8 cellular contexts compared by ENCODE assay signal in genomic region chr17:76772842-76773521, GRCh38. TPM values are rescaled to one million over a fixed set of nuclear protein-coding genes. Genes with fewer than 3 reads are reported as not detected.
DNase-seq lines count a peak whose midpoint lies in the region; ATAC-seq and TF ChIP-seq lines count a peak whose summit lies in the region.

No MANE protein-coding gene starts in this region.

- H3K27ac Mint-ChIP-seq in HFFc6: peak overlapping the region; percentile 84
- H3K27ac Mint-ChIP-seq in activated naive CD8-positive, alpha-beta T cell treated with anti-CD3 and anti-CD28 coated beads, Interleukin-2, amount 50 U/mL, for 24 hours: peak overlapping the region; percentile 87

- TF ChIP-seq POLR2A in upper lobe of left lung (IDR thresholded peaks at IDR 0.05) (no peak), sigmoid colon (IDR thresholded peaks at IDR 0.05) (no peak)

- intact Hi-C loops in lower lobe of right lung (cut with DNase I): no loop called here
- intact Hi-C loops in sigmoid colon (cut with DNase I): no loop called here

- no peaks in the 10 kb centered on the region for H3K9me3 Mint-ChIP-seq in HFFc6
- no peaks in the 10 kb centered on the region for H3K9me3 Mint-ChIP-seq in activated naive CD8-positive, alpha-beta T cell treated with anti-CD3 and anti-CD28 coated beads, Interleukin-2, amount 50 U/mL, for 24 hours

- no peaks in the 10 kb centered on the region for H3K27me3 Mint-ChIP-seq in HFFc6 (ENCODE audit: insufficient read depth)
- no peaks in the 10 kb centered on the region for H3K27me3 Mint-ChIP-seq in activated naive CD8-positive, alpha-beta T cell treated with anti-CD3 and anti-CD28 coated beads, Interleukin-2, amount 50 U/mL, for 24 hours

- H3K4me3 ChIP-seq in lower lobe of right lung (no peak overlapping the region), upper lobe of left lung (no peak overlapping the region), sigmoid colon (no peak overlapping the region)

- TF ChIP-seq EP300 in upper lobe of left lung (IDR thresholded peaks at IDR 0.05) (no peak), sigmoid colon (IDR thresholded peaks at IDR 0.05) (no peak)

- peaks cover 7% of the 10 kb centered on the region for H3K4me1 ChIP-seq in lower lobe of right lung
- H3K4me1 ChIP-seq in upper lobe of left lung: peaks cover 0 to 10% (median 2%) of the 10 kb centered on the region in 4 donors
- H3K4me1 ChIP-seq in sigmoid colon: no peaks in the 10 kb centered on the region

- H3K36me3 ChIP-seq in lower lobe of right lung (peaks cover 82% of the 10 kb centered on the region), upper lobe of left lung (peaks cover 15 to 74% (median 45%) of the 10 kb centered on the region in 4 donors), sigmoid colon (peaks cover 8 to 87% (median 30%) of the 10 kb centered on the region in 4 donors)

- H3K27ac ChIP-seq in lower lobe of right lung: peak overlapping the region; percentile 19
- H3K27ac ChIP-seq in upper lobe of left lung: peak overlapping the region; percentile 27 to 79 (median 68)
- H3K27ac ChIP-seq in sigmoid colon: peak overlapping the region in 1 of 4 donors; percentile 39

- WGBS in upper lobe of left lung, 2 donors: 60 to 61% methylated on average over 6 of the region's 6 CpGs
- 76 to 85% methylated on average over 6 of the region's 6 CpGs for WGBS in sigmoid colon, 2 donors

- TF ChIP-seq CTCF in HFFc6 (IDR thresholded peaks at IDR 0.05): no peak
- no peak for TF ChIP-seq CTCF in lower lobe of right lung (IDR thresholded peaks at IDR 0.05)
- no peak for TF ChIP-seq CTCF in upper lobe of left lung (IDR thresholded peaks at IDR 0.05)
- no peak for TF ChIP-seq CTCF in sigmoid colon (IDR thresholded peaks at IDR 0.05)

- peak; percentile 100 for ATAC-seq in activated naive CD8-positive, alpha-beta T cell treated with anti-CD3 and anti-CD28 coated beads, Interleukin-2, amount 50 U/mL, for 24 hours
- ATAC-seq in lower lobe of right lung: peak; percentile 55 to 75
- ATAC-seq in upper lobe of left lung (ENCODE audit: low FRiP score in 2 of 2): peak in 1 of 2 donors; percentile 96
- ATAC-seq in HG02642 (IDR thresholded peaks at IDR 0.05; ENCODE audit: poor library complexity, unreplicated experiment): no peak
- no peak for ATAC-seq in HG02852 (IDR thresholded peaks at IDR 0.05; ENCODE audit: unreplicated experiment)

- H3K4me3 Mint-ChIP-seq in HFFc6: peak overlapping the region; percentile 74
- peak overlapping the region; percentile 70 for H3K4me3 Mint-ChIP-seq in activated naive CD8-positive, alpha-beta T cell treated with anti-CD3 and anti-CD28 coated beads, Interleukin-2, amount 50 U/mL, for 24 hours

- peak; percentile 82 for DNase-seq in HFFc6
- peak; percentile 98 for DNase-seq in SW480 (ENCODE audit: low spot score)
- DNase-seq in activated naive CD8-positive, alpha-beta T cell treated with anti-CD3 and anti-CD28 coated beads, Interleukin-2, amount 50 U/mL, for 24 hours: peak; percentile 54
- no peak for DNase-seq in lower lobe of right lung
- DNase-seq in upper lobe of left lung: peak in 1 of 2 donors; percentile 26
- DNase-seq in sigmoid colon: no peak

- peaks cover 3% of the 10 kb centered on the region for H3K9me3 ChIP-seq in lower lobe of right lung
- H3K9me3 ChIP-seq in upper lobe of left lung: no peaks in the 10 kb centered on the region
- no peaks in the 10 kb centered on the region for H3K9me3 ChIP-seq in sigmoid colon

- H3K36me3 Mint-ChIP-seq in HFFc6 (ENCODE audit: low read depth): peaks cover 21% of the 10 kb centered on the region
- peaks cover 33% of the 10 kb centered on the region for H3K36me3 Mint-ChIP-seq in activated naive CD8-positive, alpha-beta T cell treated with anti-CD3 and anti-CD28 coated beads, Interleukin-2, amount 50 U/mL, for 24 hours (ENCODE audit: low read depth)

- H3K4me1 Mint-ChIP-seq in HFFc6 (ENCODE audit: low read depth): peaks cover 22% of the 10 kb centered on the region
- peaks cover 21% of the 10 kb centered on the region for H3K4me1 Mint-ChIP-seq in activated naive CD8-positive, alpha-beta T cell treated with anti-CD3 and anti-CD28 coated beads, Interleukin-2, amount 50 U/mL, for 24 hours

- H3K27me3 ChIP-seq in lower lobe of right lung (ENCODE audit: low read depth): no peaks in the 10 kb centered on the region
- no peaks in the 10 kb centered on the region for H3K27me3 ChIP-seq in upper lobe of left lung
- no peaks in the 10 kb centered on the region for H3K27me3 ChIP-seq in sigmoid colon

RNA-seq across cellular contexts. Expression of gene MFSD11, which starts 35.1 kb away (rescaled TPM):
- total RNA-seq in HFFc6 (2021; fragmentation: NEBNext Ultra II Directional; extraction: Animal tissue kit (Norgen Biotek cat#: 25700)): 10 to 100 TPM; 16.1 to 23.4 (median 20.7) TPM
- total RNA-seq in lower lobe of right lung (32.2 TPM), upper lobe of left lung (10 to 100 TPM; 23.9 to 49.2 (median 34.4) TPM), sigmoid colon (10 to 100 TPM; 27.5 to 46.2 (median 41.7) TPM)
- 10 to 100 TPM in 1 of 3 donors, 1 to 10 TPM in 2; 6.6 to 22.1 (median 6.9) TPM for polyA plus RNA-seq in sigmoid colon

RNA-seq across cellular contexts. Expression of gene SRSF2, which starts 35.9 kb away (rescaled TPM):
- 100 to 1,000 TPM; 179 to 220 (median 215) TPM for total RNA-seq in HFFc6 (2021; fragmentation: NEBNext Ultra II Directional; extraction: Animal tissue kit (Norgen Biotek cat#: 25700))
- total RNA-seq in lower lobe of right lung: 122 TPM
- total RNA-seq in upper lobe of left lung: 100 to 1,000 TPM; 133 to 454 (median 211) TPM
- total RNA-seq in sigmoid colon: 100 to 1,000 TPM; 123 to 229 (median 129) TPM
- polyA plus RNA-seq in sigmoid colon: 100 to 1,000 TPM in 2 of 3 donors, 10 to 100 TPM in 1; 87.9 to 187 (median 107) TPM

RNA-seq across cellular contexts. Expression of gene METTL23, which starts 46.3 kb away (rescaled TPM):
- 10 to 100 TPM; 30.1 to 32.8 (median 31.1) TPM for total RNA-seq in HFFc6 (2021; fragmentation: NEBNext Ultra II Directional; extraction: Animal tissue kit (Norgen Biotek cat#: 25700))
- total RNA-seq in lower lobe of right lung: 31.6 TPM
- total RNA-seq in upper lobe of left lung: 10 to 100 TPM; 13.6 to 38.9 (median 28.3) TPM
- 10 to 100 TPM; 13.6 to 32.5 (median 20.8) TPM for total RNA-seq in sigmoid colon
- 10 to 100 TPM; 25.7 to 34.8 (median 33.6) TPM for polyA plus RNA-seq in sigmoid colon

RNA-seq across cellular contexts. Expression of gene JMJD6, which starts 46.6 kb away (rescaled TPM):
- total RNA-seq in HFFc6 (2021; fragmentation: NEBNext Ultra II Directional; extraction: Animal tissue kit (Norgen Biotek cat#: 25700)): 10 to 100 TPM; 32.9 to 44.3 (median 37.3) TPM
- total RNA-seq in lower lobe of right lung (29.6 TPM), upper lobe of left lung (10 to 100 TPM; 23.3 to 63.9 (median 31.0) TPM), sigmoid colon (10 to 100 TPM; 21.3 to 37.3 (median 28.9) TPM)
- 10 to 100 TPM; 24.0 to 28.9 (median 24.8) TPM for polyA plus RNA-seq in sigmoid colon

Comparison
In these comparisons a context has a peak if more than half of its experiments do, and no peak if none do; other contexts are left out.
1. DNase-seq: peak in HFFc6 (single experiment), SW480 (single experiment) and activated naive CD8-positive, alpha-beta T cell treated with anti-CD3 and anti-CD28 coated beads, Interleukin-2, amount 50 U/mL, for 24 hours (single experiment); none in lower lobe of right lung (single experiment) and sigmoid colon (single experiment).
2. ATAC-seq: peak in activated naive CD8-positive, alpha-beta T cell treated with anti-CD3 and anti-CD28 coated beads, Interleukin-2, amount 50 U/mL, for 24 hours (single experiment) and lower lobe of right lung (2 of 2); none in HG02642 (single experiment) and HG02852 (single experiment).